21 cellular contexts compared by ENCODE assay signal in genomic region chr2:127530245-127531132, GRCh38. TPM values are rescaled to one million over a fixed set of nuclear protein-coding genes. Genes with fewer than 3 reads are reported as not detected.
DNase-seq lines count a peak whose midpoint lies in the region; ATAC-seq and TF ChIP-seq lines count a peak whose summit lies in the region.
"Had no signal": no experiment of that assay in that cellular context is flagged by ENCODE, and none has a peak within 500 bp of the region (broad histone marks: within the 10 kb centered on the region; RNA-seq: fewer than 3 reads in every experiment).

No MANE protein-coding gene starts in this region.

- no peaks in the 10 kb centered on the region for H3K9me3 ChIP-seq in colonic mucosa
- H3K9me3 ChIP-seq in mucosa of rectum (ENCODE audit: control insufficient read depth in 2 of 2, low read length in 2 of 2): no peaks in the 10 kb centered on the region
- H3K9me3 ChIP-seq: SJCRH30, testis had no signal

- DNase-seq in GM13977 (ENCODE audit: low spot score) (no peak), NCI-H69 (lab: John Stamatoyannopoulos, UW) (peak; percentile 1), colonic mucosa (no peak), GM20000 (ENCODE audit: low spot score) (no peak), NCI-H510A treated with DMSO at 0.1 percent for 48 hours (lab: John Stamatoyannopoulos, UW) (no peak)
- DNase-seq: activated CD4-positive, alpha-beta T cell treated with anti-CD3 and anti-CD28 coated beads, Interleukin-2, amount 50 U/mL, for 48 hours; activated effector memory CD4-positive, alpha-beta T cell treated with Interleukin-2 at 50 U/mL for 16 hours; cortex of kidney; natural killer cell; NCI-H1694; NCI-H2171 treated with DMSO at 0.1 percent for 48 hours; NCI-H748 treated with DMSO at 0.1 percent for 48 hours; SJCRH30; T-helper 17 cell; testis had no signal

- intact Hi-C loops in colonic mucosa (cut with DNase I): no loop called here

- no peaks in the 10 kb centered on the region for H3K27me3 ChIP-seq in colonic mucosa
- H3K27me3 ChIP-seq in mucosa of rectum (ENCODE audit: control insufficient read depth in 2 of 2, insufficient read depth in 2 of 2, low read length in 2 of 2): no peaks in the 10 kb centered on the region
- H3K27me3 ChIP-seq: testis had no signal

- TF ChIP-seq CTCF in GM13977 (IDR thresholded peaks at IDR 0.05; ENCODE audit: extremely low read depth, insufficient read depth, missing control alignments) (peak; percentile 8), colonic mucosa (IDR thresholded peaks at IDR 0.05) (no peak), GM20000 (IDR thresholded peaks at IDR 0.05; ENCODE audit: extremely low read depth, missing control alignments) (no peak)

- H3K27ac ChIP-seq in colonic mucosa (peak overlapping the region; percentile 16), mucosa of rectum (ENCODE audit: low read depth in 2 of 2, low read length in 2 of 2) (peak overlapping the region; percentile 54 to 56)
- H3K27ac ChIP-seq: gastroesophageal sphincter, SJCRH30, testis had no signal

- H3K9ac ChIP-seq in colonic mucosa (ENCODE audit: low read depth in 2 of 2, low read length in 2 of 2): no peak overlapping the region
- H3K9ac ChIP-seq in mucosa of rectum (ENCODE audit: low read depth in 1 of 2, low read length in 2 of 2): no peak overlapping the region

- H3K4me3 ChIP-seq in colonic mucosa: no peak overlapping the region
- no peak overlapping the region for H3K4me3 ChIP-seq in mucosa of rectum (ENCODE audit: low read length in 2 of 2)
- H3K4me3 ChIP-seq: gastroesophageal sphincter, SJCRH30, testis had no signal

- no peaks in the 10 kb centered on the region for H3K4me1 ChIP-seq in colonic mucosa
- H3K4me1 ChIP-seq in mucosa of rectum (ENCODE audit: control insufficient read depth in 2 of 2, insufficient read depth in 2 of 2, low read length in 2 of 2): peaks cover 16 to 22% of the 10 kb centered on the region in 2 donors

- no peak for ATAC-seq in HG03097 (IDR thresholded peaks at IDR 0.05; ENCODE audit: low FRiP score, unreplicated experiment)
- ATAC-seq: gastroesophageal sphincter; natural killer cell; stimulated activated effector memory CD8-positive, alpha-beta T cell treated with anti-CD3 and anti-CD28 coated beads, Interleukin-12 subunit alpha, Interleukin-12 subunit beta, amount 100 ng/mL, for 72 hours; T-helper 17 cell; WTC11 had no signal

- no peaks in the 10 kb centered on the region for H3K36me3 ChIP-seq in colonic mucosa
- no peaks in the 10 kb centered on the region for H3K36me3 ChIP-seq in mucosa of rectum (ENCODE audit: control insufficient read depth in 2 of 2, insufficient read depth in 2 of 2, low read length in 2 of 2)
- H3K36me3 ChIP-seq: gastroesophageal sphincter, SJCRH30 had no signal

- in situ Hi-C loops in GM13977 (cut with MboI; ENCODE audit: low pct_unique_long_range_greater_than_20kb, low sequenced_read_pairs, unreplicated experiment): no loop called here

RNA-seq across cellular contexts. Expression of gene IWS1, which starts 4.2 kb away (rescaled TPM):
- total RNA-seq in colonic mucosa: 10 to 100 TPM; 32.4 to 37.8 TPM

RNA-seq across cellular contexts. Expression of gene MYO7B, which starts 5.0 kb away (rescaled TPM):
- 100 to 1,000 TPM; 159 to 218 TPM for total RNA-seq in colonic mucosa
- total RNA-seq: epithelial cell of proximal tubule, WTC11 had no signal
